9 cellular contexts compared by ENCODE assay signal in the genomic region with DNA sequence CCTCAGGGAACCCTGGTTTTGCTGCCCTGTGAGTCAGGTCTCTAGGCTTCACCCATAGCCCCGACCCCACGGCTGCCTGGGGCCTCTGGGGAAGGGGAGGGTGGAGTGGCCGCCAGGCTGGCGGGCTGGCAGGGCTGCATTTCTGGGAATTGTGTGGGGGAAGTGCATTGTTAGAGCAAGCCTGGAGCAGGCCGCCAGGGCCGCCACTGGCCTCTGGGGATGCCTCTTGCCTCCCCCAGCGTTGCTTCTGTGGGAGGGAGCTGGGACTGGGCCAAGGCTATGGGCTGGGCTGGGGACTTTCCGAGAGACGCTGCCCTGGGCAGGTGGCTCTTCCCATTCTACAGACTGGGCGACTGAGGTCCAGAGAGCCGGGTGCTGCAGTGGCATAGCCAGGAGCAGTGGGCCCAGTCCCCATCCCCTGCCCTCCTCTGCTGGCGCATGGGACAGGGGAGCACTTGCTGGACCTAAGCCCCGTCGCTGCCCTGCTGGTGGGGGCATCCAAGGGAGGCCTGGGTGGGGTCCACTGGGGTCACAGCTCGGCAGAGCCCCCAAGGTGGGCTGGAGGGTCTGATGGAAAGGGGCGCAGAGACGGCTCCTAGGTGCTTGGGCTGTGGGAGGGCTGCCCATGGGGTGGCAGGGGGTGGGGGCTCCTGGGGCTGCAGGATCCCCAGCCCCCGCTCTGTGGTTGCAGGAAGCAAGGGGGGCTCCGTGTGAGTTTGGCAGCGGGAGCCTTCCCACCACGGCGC. TPM values are rescaled to one million over a fixed set of nuclear protein-coding genes. Genes with fewer than 3 reads are reported as not detected.
DNase-seq lines count a peak whose midpoint lies in the region; ATAC-seq, FAIRE-seq and TF ChIP-seq lines count a peak whose summit lies in the region.
"Had no signal": no experiment of that assay in that cellular context is flagged by ENCODE, and none has a peak within 500 bp of the region (broad histone marks: within the 10 kb centered on the region; RNA-seq: fewer than 3 reads in every experiment).

No MANE protein-coding gene starts in this region.

- in situ Hi-C loops in GM13976 (cut with MboI; ENCODE audit: low sequenced_read_pairs, unreplicated experiment), result no loop called here
- in situ Hi-C loops in K562 (cut with MboI), result no loop called here

- peak overlapping the region; percentile 99 for H2AK5ac ChIP-seq in neuronal stem cell (ENCODE audit: low read depth, low read length)

- H4K20me1 ChIP-seq in K562 (replicated peaks; ENCODE audit: control insufficient read depth, insufficient read depth, low read length), result no peaks in the 10 kb centered on the region

- 52% methylated on average over 15 of the region's 22 CpGs for WGBS in K562 (ENCODE audit: insufficient coverage, low coverage, missing lambda C conversion rate)
- no CpG with 5 or more reads among the region's 22 CpGs for WGBS in neuronal stem cell (ENCODE audit: extremely low coverage in 2 of 2, insufficient read length in 2 of 2, insufficient replicate concordance in 1 of 2), 2 donors

- no peaks in the 10 kb centered on the region for H3K79me1 ChIP-seq in neuronal stem cell (ENCODE audit: low read depth, low read length)

- POLR2A ChIA-PET in K562 (lab: Yijun Ruan, JAX), result no interaction called here
- POLR2A ChIA-PET in T-cell (lab: Charles Lee), result no interaction called here
- POLR2A ChIA-PET in CD8-positive, alpha-beta memory T cell (lab: Charles Lee), result no interaction called here

- no peak for TF ChIP-seq CTCF in GM13976 (IDR thresholded peaks at IDR 0.05; ENCODE audit: borderline replicate concordance, control extremely low read depth, extremely low read depth, insufficient read depth, missing control alignments)
- TF ChIP-seq CTCF in K562 (IDR thresholded peaks at IDR 0.05 in 2 of 3, conservative IDR thresholded peaks at IDR 0.05 in 1 of 3; ENCODE audit: insufficient read depth in 2 of 3, low read depth in 1 of 3, low read length in 3 of 3), result no peak

- no peak for TF ChIP-seq RAD21 in K562 (CRISPR knock-in tag; conservative IDR thresholded peaks at IDR 0.05 in 1 of 2, IDR thresholded peaks at IDR 0.05 in 1 of 2)

- no peak overlapping the region for H2BK12ac ChIP-seq in neuronal stem cell (ENCODE audit: low read length)

- CTCF ChIA-PET in K562 (lab: Yijun Ruan, JAX; ENCODE audit: low intra/inter-chr PET ratio), result no interaction called here
- CTCF ChIA-PET in T-cell (lab: Charles Lee), result interaction anchor here in 1 of 2 donors (0.6 kb wide), 1 partner anchor 518 kb away, joined by 3 read pairs; no protein-coding TSS in a partner anchor
- CTCF ChIA-PET in CD8-positive, alpha-beta memory T cell (lab: Charles Lee), result interaction anchor here (1.5 kb wide), 1 partner anchor 21 kb away, joined by 9 read pairs; no protein-coding TSS in a partner anchor

- H3K18ac ChIP-seq in neuronal stem cell (ENCODE audit: low read length), result peak overlapping the region; percentile 76

- H4K91ac ChIP-seq in neuronal stem cell (ENCODE audit: low read depth, low read length, poor library complexity), result no peak overlapping the region

- H3K36me3 Mint-ChIP-seq in T-cell, result no peaks in the 10 kb centered on the region
- H3K36me3 Mint-ChIP-seq in CD8-positive, alpha-beta memory T cell, result no peaks in the 10 kb centered on the region
- H3K36me3 Mint-ChIP-seq: naive B cell had no signal

- TF ChIP-seq EP300 in K562 (IDR thresholded peaks at IDR 0.05; ENCODE audit: low read length), result no peak

- no peaks in the 10 kb centered on the region for H3K36me3 ChIP-seq in K562 (ENCODE audit: control insufficient read depth, insufficient read depth, low read length)
- no peaks in the 10 kb centered on the region for H3K36me3 ChIP-seq in neuronal stem cell (replicated peaks in 1 of 2; ENCODE audit: control insufficient read depth in 2 of 2, insufficient read depth in 2 of 2, low read length in 2 of 2)
- no peaks in the 10 kb centered on the region for H3K36me3 ChIP-seq in CD8-positive, alpha-beta memory T cell (ENCODE audit: insufficient read depth, low read length)

- H3K23ac ChIP-seq in neuronal stem cell (ENCODE audit: low read depth, low read length, poor library complexity), result peak overlapping the region; percentile 43

- no TSS peak for BruUV-seq in K562 (replicated peaks; lab: Mats Ljungman, UMichigan)

- ATAC-seq in K562 (peak; percentile 9; the same call in 1 of the 3 replicates), T-cell (replicated peaks in 1 of 4) (no peak), HG02852 (IDR thresholded peaks at IDR 0.05; ENCODE audit: unreplicated experiment) (no peak)
- ATAC-seq: esophagus mucosa had no signal

- peaks cover 16 to 71% of the 10 kb centered on the region in 2 experiments for H3K4me1 ChIP-seq in K562 (replicated peaks in 1 of 2; ENCODE audit: control insufficient read depth in 2 of 2, insufficient read depth in 2 of 2, low read length in 2 of 2)
- peaks cover 15 to 34% of the 10 kb centered on the region in 2 donors for H3K4me1 ChIP-seq in neuronal stem cell (ENCODE audit: control insufficient read depth in 2 of 2, insufficient read depth in 1 of 2, low read depth in 1 of 2, low read length in 2 of 2)
- H3K4me1 ChIP-seq in CD8-positive, alpha-beta memory T cell (ENCODE audit: insufficient read depth, low read length), result peaks cover 8% of the 10 kb centered on the region

- H3K79me2 ChIP-seq in K562 (ENCODE audit: control insufficient read depth, insufficient read depth, low read length), result no peaks in the 10 kb centered on the region

- H3K4me3 Mint-ChIP-seq in T-cell, result no peak overlapping the region
- no peak overlapping the region for H3K4me3 Mint-ChIP-seq in CD8-positive, alpha-beta memory T cell

- peak overlapping the region; percentile 53 for H3K4ac ChIP-seq in neuronal stem cell (ENCODE audit: low read length)

- no peak overlapping the region for H4K8ac ChIP-seq in neuronal stem cell (ENCODE audit: low read depth, low read length)

- intact Hi-C loops in K562 (cut with micrococcal nuclease), result loop anchor here (2.0 kb wide), 1 partner anchor 17 kb away; no protein-coding TSS in a partner anchor

- H2BK15ac ChIP-seq in neuronal stem cell (ENCODE audit: low read length), result peak overlapping the region; percentile 80

- H3K27ac ChIP-seq in K562 (ENCODE audit: extremely low read depth, low read depth, low read length), result peak overlapping the region; percentile 37; the same call in 1 of the 3 replicates
- no peak overlapping the region for H3K27ac ChIP-seq in neuronal stem cell (replicated peaks; ENCODE audit: low read length)
- no peak overlapping the region for H3K27ac ChIP-seq in CD8-positive, alpha-beta memory T cell (ENCODE audit: low read depth, low read length)

- no peaks in the 10 kb centered on the region for H3K9me1 ChIP-seq in K562 (ENCODE audit: control insufficient read depth, insufficient read depth, low read length)

- H3K9ac ChIP-seq in K562 (ENCODE audit: insufficient read depth in 1 of 2, low read depth in 2 of 2, low read length in 2 of 2) (peak overlapping the region in 1 of 2 experiments; percentile 77; a peak in 3 of 4 replicates), neuronal stem cell (ENCODE audit: low read depth, low read length, poor library complexity) (no peak overlapping the region)

- H3K9me3 ChIP-seq in K562 (replicated peaks; ENCODE audit: control insufficient read depth, insufficient read depth, low read depth, low read length), result no peaks in the 10 kb centered on the region
- no peaks in the 10 kb centered on the region for H3K9me3 ChIP-seq in neuronal stem cell (replicated peaks in 1 of 2; ENCODE audit: control insufficient read depth in 2 of 2, insufficient read depth in 1 of 2, low read depth in 1 of 2, low read length in 2 of 2)
- H3K9me3 ChIP-seq in CD8-positive, alpha-beta memory T cell (ENCODE audit: low read length), result no peaks in the 10 kb centered on the region

- DNase-seq in GM13976 (ENCODE audit: low spot score), result peak; percentile 74
- peak in 2 of 4 experiments; percentile 57 for DNase-seq in K562 (ENCODE audit: extremely low read depth in 1 of 4, low spot score in 3 of 4)
- DNase-seq in neuronal stem cell (ENCODE audit: low spot score), result no peak
- DNase-seq in T-cell, result no peak
- DNase-seq in CD8-positive, alpha-beta memory T cell, result no peak
- DNase-seq: activated effector memory CD4-positive, alpha-beta T cell treated with anti-CD3 and anti-CD28 coated beads, Interleukin-2, amount 50 U/mL, for 16 hours; naive B cell had no signal

- H3K4me2 ChIP-seq in K562 (ENCODE audit: insufficient read depth, low read length) (no peak overlapping the region), neuronal stem cell (ENCODE audit: insufficient read depth, low read length, poor library complexity, severe bottlenecking) (no peak overlapping the region)

- FAIRE-seq in K562 (lab: Jason Lieb, UNC), result no peak

- H2BK5ac ChIP-seq in neuronal stem cell (ENCODE audit: low read length), result peak overlapping the region; percentile 78

- peak overlapping the region; percentile 96 for H2BK120ac ChIP-seq in neuronal stem cell (ENCODE audit: low read depth, low read length)

- peaks cover 11 to 25% (median 13%) of the 10 kb centered on the region in 3 donors for H3K4me1 Mint-ChIP-seq in T-cell
- peaks cover 2 to 13% (median 12%) of the 10 kb centered on the region in 3 donors for H3K4me1 Mint-ChIP-seq in CD8-positive, alpha-beta memory T cell

- peak overlapping the region; percentile 71 for H3K14ac ChIP-seq in neuronal stem cell (ENCODE audit: low read length)

- no peak overlapping the region for H3K27ac Mint-ChIP-seq in T-cell
- H3K27ac Mint-ChIP-seq in CD8-positive, alpha-beta memory T cell, result no peak overlapping the region

- no peaks in the 10 kb centered on the region for H3K9me3 Mint-ChIP-seq in T-cell
- no peaks in the 10 kb centered on the region for H3K9me3 Mint-ChIP-seq in CD8-positive, alpha-beta memory T cell
- H3K9me3 Mint-ChIP-seq: naive B cell had no signal

- H3K4me3 ChIP-seq in K562 (no peak overlapping the region), neuronal stem cell (ENCODE audit: low read length in 2 of 2) (no peak overlapping the region)
- H3K4me3 ChIP-seq in CD8-positive, alpha-beta memory T cell (ENCODE audit: low read length), result no peak overlapping the region

- 0 out of 2 replicates have a peak overlapping the region, but pooled peaks have one; percentile 19 for H2AFZ ChIP-seq in K562 (ENCODE audit: low read depth, low read length)
- H2AFZ ChIP-seq in neuronal stem cell (ENCODE audit: low read length), result peak overlapping the region; percentile 80

- TF ChIP-seq POLR2A in K562 (conservative IDR thresholded peaks at IDR 0.05), result no peak

- no peaks in the 10 kb centered on the region for H3K27me3 ChIP-seq in K562 (ENCODE audit: control insufficient read depth in 2 of 2, insufficient read depth in 2 of 2, low read length in 2 of 2)
- peaks cover 0 to 35% (median 0%) of the 10 kb centered on the region in 3 experiments for H3K27me3 ChIP-seq in neuronal stem cell (ENCODE audit: control insufficient read depth in 3 of 3, insufficient read depth in 3 of 3, low read depth in 1 of 3, low read length in 3 of 3)
- H3K27me3 ChIP-seq in CD8-positive, alpha-beta memory T cell (ENCODE audit: insufficient read depth, low read length, poor library complexity, severe bottlenecking), result peaks cover 12% of the 10 kb centered on the region

- H3K27me3 Mint-ChIP-seq in T-cell, result peaks cover 6 to 28% of the 10 kb centered on the region in 2 donors
- H3K27me3 Mint-ChIP-seq in CD8-positive, alpha-beta memory T cell, result peaks cover 10 to 25% of the 10 kb centered on the region in 2 donors

RNA-seq across cellular contexts. Expression of a gene that starts 6.6 kb away (rescaled TPM):
- 0.58 and 1.6 TPM in 2 replicates for total RNA-seq in K562 (2011; cell fraction: chromatin; rRNA removed; ENCODE audit: low replicate concordance)
- 3.5 and 3.8 TPM in 2 replicates for total RNA-seq in K562 (2011; cell fraction: nucleolus; rRNA removed)
- total RNA-seq in K562 (2011; cell fraction: nucleoplasm; rRNA removed), result 1.2 and 1.3 TPM in 2 replicates
- total RNA-seq in K562 (2014; rRNA removed) (2.7 and 6.2 TPM in 2 replicates), K562 (2014; rRNA removed; fragmentation: Illumina TruSeq; extraction: Trizol) (0.13 and 0.15 TPM in 2 replicates), K562 (2015; rRNA removed; fragmentation: Illumina TruSeq; extraction: Trizol) (0.76 and 0.94 TPM in 2 replicates), K562 (2021) (19.8 and 20.4 TPM in 2 replicates), T-cell (under 1 TPM in 3 of 5 donors, not detected in 2; 0.35 to 0.56 (median 0.44) TPM)
- polyA plus RNA-seq in K562 (2011; rRNA removed) (0.33 and 0.47 TPM in 2 replicates), K562 (2014; fragmentation: Illumina TruSeq; extraction: Trizol) (0.21 and 0.78 TPM in 2 replicates), K562 (2014; fragmentation: Nextera tagmentation; extraction: Ambion mirVana) (under 1 TPM; 0.20 to 0.23 TPM), K562 (2014; rRNA removed) (4.4 and 6.8 TPM in 2 replicates)
- polyA plus RNA-seq in K562 (2011; cell fraction: cytosol; rRNA removed), result 1.0 and 5.3 TPM in 2 replicates
- polyA plus RNA-seq in K562 (2011; cell fraction: nucleus; rRNA removed), result 2.6 and 7.3 TPM in 2 replicates
- polyA plus RNA-seq in K562 (2012), result 6.7 and 6.9 TPM in 2 replicates
- 0.14 TPM in 1 of 2 replicates, not detected in the other for polyA minus RNA-seq in K562 (2011; rRNA and poly(A)+ RNA removed)
- polyA minus RNA-seq in K562 (2011; cell fraction: cytosol; rRNA and poly(A)+ RNA removed), result 3.3 and 7.4 TPM in 2 replicates
- polyA minus RNA-seq in K562 (2011; cell fraction: nucleus; rRNA and poly(A)+ RNA removed), result 1.5 and 2.1 TPM in 2 replicates
- 0.13 TPM for polyA plus RNA-seq in neuronal stem cell (2013, experiment 1 of 2)
- 0.08 TPM for polyA plus RNA-seq in neuronal stem cell (2013, experiment 2 of 2)
- not detected for total RNA-seq in CD8-positive, alpha-beta memory T cell
- polyA plus RNA-seq in CD8-positive, alpha-beta memory T cell, result not detected

RNA-seq across cellular contexts. Expression of a gene that starts 6.9 kb away (rescaled TPM):
- total RNA-seq in K562 (2011; cell fraction: chromatin; rRNA removed; ENCODE audit: low replicate concordance), result 17.4 and 45.7 TPM in 2 replicates
- total RNA-seq in K562 (2011; cell fraction: nucleolus; rRNA removed), result 25.8 and 31.0 TPM in 2 replicates
- 17.7 and 19.9 TPM in 2 replicates for total RNA-seq in K562 (2011; cell fraction: nucleoplasm; rRNA removed)
- total RNA-seq in K562 (2014; rRNA removed) (5.4 and 7.8 TPM in 2 replicates), K562 (2014; rRNA removed; fragmentation: Illumina TruSeq; extraction: Trizol) (3.0 and 3.6 TPM in 2 replicates), K562 (2015; rRNA removed; fragmentation: Illumina TruSeq; extraction: Trizol) (6.4 and 6.9 TPM in 2 replicates), K562 (2021) (18.7 and 28.7 TPM in 2 replicates), T-cell (10 to 100 TPM; 25.8 to 49.7 (median 40.1) TPM)
- polyA plus RNA-seq in K562 (2011; rRNA removed) (8.6 and 14.0 TPM in 2 replicates), K562 (2014; fragmentation: Illumina TruSeq; extraction: Trizol) (5.0 and 8.5 TPM in 2 replicates), K562 (2014; fragmentation: Nextera tagmentation; extraction: Ambion mirVana) (1 to 10 TPM; 1.4 to 1.9 TPM), K562 (2014; rRNA removed) (8.0 and 10.0 TPM in 2 replicates)
- polyA plus RNA-seq in K562 (2011; cell fraction: cytosol; rRNA removed), result 14.2 and 18.7 TPM in 2 replicates
- polyA plus RNA-seq in K562 (2011; cell fraction: nucleus; rRNA removed), result 63.0 and 66.6 TPM in 2 replicates
- polyA plus RNA-seq in K562 (2012), result 15.6 and 29.0 TPM in 2 replicates
- 3.3 and 4.4 TPM in 2 replicates for polyA minus RNA-seq in K562 (2011; rRNA and poly(A)+ RNA removed)
- polyA minus RNA-seq in K562 (2011; cell fraction: cytosol; rRNA and poly(A)+ RNA removed), result 4.1 and 11.9 TPM in 2 replicates
- polyA minus RNA-seq in K562 (2011; cell fraction: nucleus; rRNA and poly(A)+ RNA removed), result 11.4 and 20.1 TPM in 2 replicates
- polyA plus RNA-seq in neuronal stem cell (2013, experiment 1 of 2), result 111 TPM
- 113 TPM for polyA plus RNA-seq in neuronal stem cell (2013, experiment 2 of 2)
- total RNA-seq in CD8-positive, alpha-beta memory T cell, result 10 to 100 TPM; 24.2 to 24.5 TPM
- 30.9 TPM for polyA plus RNA-seq in CD8-positive, alpha-beta memory T cell

RNA-seq across cellular contexts. Expression of a gene that starts 20.1 kb away (rescaled TPM):
- total RNA-seq in K562 (2011; cell fraction: chromatin; rRNA removed; ENCODE audit: low replicate concordance), result 5.2 and 13.5 TPM in 2 replicates
- total RNA-seq in K562 (2011; cell fraction: nucleolus; rRNA removed), result 6.7 and 7.0 TPM in 2 replicates
- 4.0 and 4.6 TPM in 2 replicates for total RNA-seq in K562 (2011; cell fraction: nucleoplasm; rRNA removed)
- total RNA-seq in K562 (2014; rRNA removed), result 0.59 and 0.73 TPM in 2 replicates
- total RNA-seq in K562 (2014; rRNA removed; fragmentation: Illumina TruSeq; extraction: Trizol), result 0.10 and 0.22 TPM in 2 replicates
- 0.36 and 0.45 TPM in 2 replicates for total RNA-seq in K562 (2015; rRNA removed; fragmentation: Illumina TruSeq; extraction: Trizol)
- 0.67 and 1.1 TPM in 2 replicates for total RNA-seq in K562 (2021)
- polyA plus RNA-seq in K562 (2011; rRNA removed), result 0.11 and 0.22 TPM in 2 replicates
- 0.10 and 0.36 TPM in 2 replicates for polyA plus RNA-seq in K562 (2011; cell fraction: cytosol; rRNA removed)
- polyA plus RNA-seq in K562 (2011; cell fraction: nucleus; rRNA removed), result 1.6 and 3.1 TPM in 2 replicates
- 0.43 and 0.46 TPM in 2 replicates for polyA plus RNA-seq in K562 (2012)
- 0.11 and 0.16 TPM in 2 replicates for polyA plus RNA-seq in K562 (2014; fragmentation: Illumina TruSeq; extraction: Trizol)
- polyA plus RNA-seq in K562 (2014; fragmentation: Nextera tagmentation; extraction: Ambion mirVana), result not detected
- polyA plus RNA-seq in K562 (2014; rRNA removed), result 0.94 and 1.6 TPM in 2 replicates
- polyA minus RNA-seq in K562 (2011; rRNA and poly(A)+ RNA removed), result 0.35 and 0.42 TPM in 2 replicates
- polyA minus RNA-seq in K562 (2011; cell fraction: cytosol; rRNA and poly(A)+ RNA removed), result 0.27 TPM in 1 of 2 replicates, not detected in the other
- 1.8 TPM in 2 replicates for polyA minus RNA-seq in K562 (2011; cell fraction: nucleus; rRNA and poly(A)+ RNA removed)
- polyA plus RNA-seq in neuronal stem cell (2013, experiment 1 of 2), result 0.14 TPM
- polyA plus RNA-seq in neuronal stem cell (2013, experiment 2 of 2), result 0.25 TPM
- 10 to 100 TPM in 2 of 5 donors, 1 to 10 TPM in 3; 4.5 to 20.8 (median 9.5) TPM for total RNA-seq in T-cell
- total RNA-seq in CD8-positive, alpha-beta memory T cell, result 1 to 10 TPM; 2.4 to 2.7 TPM
- 0.40 TPM for polyA plus RNA-seq in CD8-positive, alpha-beta memory T cell

RNA-seq across cellular contexts. Expression of a gene that starts 23.3 kb away (rescaled TPM):
- 7.1 and 15.6 TPM in 2 replicates for total RNA-seq in K562 (2011; cell fraction: chromatin; rRNA removed; ENCODE audit: low replicate concordance)
- total RNA-seq in K562 (2011; cell fraction: nucleolus; rRNA removed), result 13.2 and 13.3 TPM in 2 replicates
- total RNA-seq in K562 (2011; cell fraction: nucleoplasm; rRNA removed), result 7.2 and 10.5 TPM in 2 replicates
- total RNA-seq in K562 (2014; rRNA removed) (23.7 and 26.9 TPM in 2 replicates), K562 (2014; rRNA removed; fragmentation: Illumina TruSeq; extraction: Trizol) (3.2 and 3.3 TPM in 2 replicates), K562 (2015; rRNA removed; fragmentation: Illumina TruSeq; extraction: Trizol) (14.3 and 14.6 TPM in 2 replicates), K562 (2021) (20.7 and 21.0 TPM in 2 replicates), T-cell (10 to 100 TPM; 39.2 to 61.7 (median 57.3) TPM)
- polyA plus RNA-seq in K562 (2011; rRNA removed) (14.7 and 23.9 TPM in 2 replicates), K562 (2014; fragmentation: Illumina TruSeq; extraction: Trizol) (5.2 and 11.0 TPM in 2 replicates), K562 (2014; fragmentation: Nextera tagmentation; extraction: Ambion mirVana) (under 1 TPM; 0.41 to 0.98 TPM), K562 (2014; rRNA removed) (21.9 and 23.4 TPM in 2 replicates)
- polyA plus RNA-seq in K562 (2011; cell fraction: cytosol; rRNA removed), result 31.1 and 65.3 TPM in 2 replicates
- 19.9 and 25.8 TPM in 2 replicates for polyA plus RNA-seq in K562 (2011; cell fraction: nucleus; rRNA removed)
- polyA plus RNA-seq in K562 (2012), result 17.9 and 19.3 TPM in 2 replicates
- polyA minus RNA-seq in K562 (2011; rRNA and poly(A)+ RNA removed), result 4.7 and 4.8 TPM in 2 replicates
- polyA minus RNA-seq in K562 (2011; cell fraction: cytosol; rRNA and poly(A)+ RNA removed), result 9.5 and 22.4 TPM in 2 replicates
- 5.7 and 8.8 TPM in 2 replicates for polyA minus RNA-seq in K562 (2011; cell fraction: nucleus; rRNA and poly(A)+ RNA removed)
- polyA plus RNA-seq in neuronal stem cell (2013, experiment 1 of 2), result 7.9 TPM
- 8.0 TPM for polyA plus RNA-seq in neuronal stem cell (2013, experiment 2 of 2)
- total RNA-seq in CD8-positive, alpha-beta memory T cell, result 10 to 100 TPM; 35.3 to 36.9 TPM
- polyA plus RNA-seq in CD8-positive, alpha-beta memory T cell, result 120 TPM

RNA-seq across cellular contexts. Expression of a gene that starts 23.8 kb away (rescaled TPM):
- 0.40 and 0.86 TPM in 2 replicates for total RNA-seq in K562 (2011; cell fraction: chromatin; rRNA removed; ENCODE audit: low replicate concordance)
- total RNA-seq in K562 (2011; cell fraction: nucleolus; rRNA removed), result 0.67 and 0.79 TPM in 2 replicates
- total RNA-seq in K562 (2011; cell fraction: nucleoplasm; rRNA removed), result 0.23 and 0.66 TPM in 2 replicates
- total RNA-seq in K562 (2014; rRNA removed) (0.09 and 0.37 TPM in 2 replicates), K562 (2014; rRNA removed; fragmentation: Illumina TruSeq; extraction: Trizol) (0.07 TPM in 1 of 2 replicates, not detected in the other), K562 (2015; rRNA removed; fragmentation: Illumina TruSeq; extraction: Trizol) (0.14 and 0.15 TPM in 2 replicates), K562 (2021) (0.22 and 0.33 TPM in 2 replicates), T-cell (1 to 10 TPM; 1.1 to 1.9 (median 1.5) TPM)
- polyA plus RNA-seq in K562 (2011; rRNA removed) (0.17 and 0.64 TPM in 2 replicates), K562 (2014; fragmentation: Illumina TruSeq; extraction: Trizol) (0.06 and 0.11 TPM in 2 replicates), K562 (2014; fragmentation: Nextera tagmentation; extraction: Ambion mirVana) (not detected), K562 (2014; rRNA removed) (0.04 and 0.11 TPM in 2 replicates)
- polyA plus RNA-seq in K562 (2011; cell fraction: cytosol; rRNA removed), result 0.55 and 0.76 TPM in 2 replicates
- 0.67 and 0.70 TPM in 2 replicates for polyA plus RNA-seq in K562 (2011; cell fraction: nucleus; rRNA removed)
- polyA plus RNA-seq in K562 (2012), result 0.46 and 1.1 TPM in 2 replicates
- 0.39 and 0.48 TPM in 2 replicates for polyA minus RNA-seq in K562 (2011; rRNA and poly(A)+ RNA removed)
- 0.48 and 0.55 TPM in 2 replicates for polyA minus RNA-seq in K562 (2011; cell fraction: cytosol; rRNA and poly(A)+ RNA removed)
- polyA minus RNA-seq in K562 (2011; cell fraction: nucleus; rRNA and poly(A)+ RNA removed), result 0.13 and 0.33 TPM in 2 replicates
- 2.6 TPM for polyA plus RNA-seq in neuronal stem cell (2013, experiment 1 of 2)
- polyA plus RNA-seq in neuronal stem cell (2013, experiment 2 of 2), result 2.5 TPM
- total RNA-seq in CD8-positive, alpha-beta memory T cell, result under 1 TPM; 0.38 to 0.44 TPM
- 0.49 TPM for polyA plus RNA-seq in CD8-positive, alpha-beta memory T cell
